10 cellular contexts compared by ENCODE assay signal in the genomic region with DNA sequence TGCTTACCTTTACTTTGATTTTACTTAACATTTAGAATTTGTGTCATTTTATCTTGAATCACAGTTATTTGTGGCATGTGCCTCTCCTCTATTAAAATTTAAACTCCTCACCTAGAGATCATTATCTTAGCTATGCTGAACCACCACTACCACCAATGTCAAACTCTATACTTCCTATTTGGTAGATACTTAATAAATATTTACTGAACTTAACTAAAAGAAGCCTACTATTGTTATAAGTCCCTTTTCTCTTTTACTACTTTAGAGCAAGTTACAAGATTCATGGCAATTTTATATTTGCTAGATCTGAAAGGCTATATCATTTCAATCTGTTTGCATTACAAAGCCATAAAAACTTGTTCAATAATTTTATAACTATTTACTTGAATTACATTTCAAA.
"Had no signal": no experiment of that assay in that cellular context is flagged by ENCODE, and none has a peak within 500 bp of the region (broad histone marks: within the 10 kb centered on the region; RNA-seq: fewer than 3 reads in every experiment).

No MANE protein-coding gene starts in this region.

- H3K27ac Mint-ChIP-seq: HFFc6 had no signal

- H3K4me3 ChIP-seq: GM23248, HAP-1, K562 had no signal

- DNase-seq: GM23248, GOT3, H7, HFFc6, IMR-90, KG1 had no signal

- H3K27ac ChIP-seq: GM23248, HL-60 had no signal

- H3K4me3 Mint-ChIP-seq: HFFc6 had no signal

- ATAC-seq: HCT116, K562 had no signal
